8 cellular contexts compared by ENCODE assay signal in genomic region chr1:1040004-1040991, GRCh38. TPM values are rescaled to one million over a fixed set of nuclear protein-coding genes. Genes with fewer than 3 reads are reported as not detected.
DNase-seq lines count a peak whose midpoint lies in the region; ATAC-seq and TF ChIP-seq lines count a peak whose summit lies in the region.

No MANE protein-coding gene starts in this region.

- ATAC-seq in Panc1 = peak; percentile 87
- peak; percentile 79 for ATAC-seq in omental fat pad (ENCODE audit: low FRiP score)

- H3K36me3 ChIP-seq in Caco-2 (ENCODE audit: control insufficient read depth, insufficient read depth, low read length) = no peaks in the 10 kb centered on the region; the same call in none of the 2 replicates
- H3K36me3 ChIP-seq in Panc1 (ENCODE audit: control insufficient read depth, insufficient read depth, low read length) = no peaks in the 10 kb centered on the region
- H3K36me3 ChIP-seq in suprapubic skin = peaks cover 22% of the 10 kb centered on the region

- H3K4me3 Mint-ChIP-seq in Caco-2 (ENCODE audit: unreplicated experiment) (no peak overlapping the region), HFFc6 (peak overlapping the region; percentile 20)

- H3K4me3 ChIP-seq in Caco-2 (ENCODE audit: low read depth, low read length) = no peak overlapping the region
- peak overlapping the region; percentile 21 to 37 for H3K4me3 ChIP-seq in Panc1 (ENCODE audit: low read depth in 2 of 2, low read length in 2 of 2)
- H3K4me3 ChIP-seq in fibroblast of villous mesenchyme (ENCODE audit: low read depth, low read length) = peak overlapping the region; percentile 49
- peak overlapping the region; percentile 48 for H3K4me3 ChIP-seq in suprapubic skin

- no peak overlapping the region for H3K27ac ChIP-seq in Panc1 (ENCODE audit: low read length)
- H3K27ac ChIP-seq in suprapubic skin = no peak overlapping the region

- no peak for TF ChIP-seq EP300 in suprapubic skin (IDR thresholded peaks at IDR 0.05)

- H3K27ac Mint-ChIP-seq in Caco-2 (ENCODE audit: unreplicated experiment) = peak overlapping the region; percentile 53
- no peak overlapping the region for H3K27ac Mint-ChIP-seq in HFFc6

- 20% methylated on average over 4 of the region's 99 CpGs for WGBS in suprapubic skin

- intact Hi-C loops in Caco-2 (cut with micrococcal nuclease; ENCODE audit: unreplicated experiment) (no loop called here), Panc1 (cut with micrococcal nuclease; ENCODE audit: unreplicated experiment) (no loop called here)

- H3K27me3 ChIP-seq in Caco-2 (replicated peaks; ENCODE audit: control insufficient read depth, insufficient read depth, low read length) = no peaks in the 10 kb centered on the region
- H3K27me3 ChIP-seq in Panc1 (ENCODE audit: control insufficient read depth, insufficient read depth, low read length) = no peaks in the 10 kb centered on the region
- peaks cover 26% of the 10 kb centered on the region for H3K27me3 ChIP-seq in suprapubic skin

- POLR2A ChIA-PET in Caco-2 (lab: Charles Lee) = no interaction called here
- POLR2A ChIA-PET in Panc1 (lab: Charles Lee) = no interaction called here

- H3K4me1 ChIP-seq in Caco-2 = peaks cover 18% of the 10 kb centered on the region
- H3K4me1 ChIP-seq in Panc1 (ENCODE audit: control insufficient read depth, insufficient read depth, low read length) = peaks cover 8% of the 10 kb centered on the region; the same call in 1 of the 2 replicates
- peaks cover 36% of the 10 kb centered on the region for H3K4me1 ChIP-seq in suprapubic skin

- CTCF ChIA-PET in Caco-2 (lab: Charles Lee) = no interaction called here
- CTCF ChIA-PET in Panc1 (lab: Charles Lee) = interaction anchor here (0.5 to 0.6 kb wide), 2 partner anchors 39 to 84 kb away, joined by 3 to 7 read pairs; no protein-coding TSS in a partner anchor

- DNase-seq in Caco-2 (no peak), HFFc6 (peak; percentile 89), Panc1 (ENCODE audit: low read depth, low spot score) (no peak), activated gamma-delta T cell treated with Interleukin-2 at 50 U/mL for 16 hours (peak; percentile 75), fibroblast of villous mesenchyme (ENCODE audit: low read depth) (peak; percentile 89), omental fat pad (ENCODE audit: low spot score) (peak; percentile 39), suprapubic skin (ENCODE audit: low spot score in 2 of 2) (no peak), DMS114 treated with DMSO at 0.1 percent for 48 hours (lab: John Stamatoyannopoulos, UW; ENCODE audit: unreplicated experiment) (no peak)

- no peaks in the 10 kb centered on the region for H3K27me3 Mint-ChIP-seq in Caco-2 (ENCODE audit: insufficient read depth, unreplicated experiment)
- H3K27me3 Mint-ChIP-seq in HFFc6 (ENCODE audit: insufficient read depth) = peaks cover 7% of the 10 kb centered on the region

- no peak for TF ChIP-seq CTCF in Caco-2 (IDR thresholded peaks at IDR 0.05; ENCODE audit: insufficient read depth in 1 of 2, low read depth in 1 of 2, low read length in 1 of 2, severe bottlenecking in 1 of 2, unreplicated experiment in 1 of 2)
- TF ChIP-seq CTCF in HFFc6 (IDR thresholded peaks at IDR 0.05) = peak; percentile 27; the same call in 1 of the 2 replicates
- TF ChIP-seq CTCF in Panc1 (IDR thresholded peaks at IDR 0.05) = no peak
- TF ChIP-seq CTCF in fibroblast of villous mesenchyme (IDR thresholded peaks at IDR 0.05; ENCODE audit: insufficient read depth, low read depth, low read length) = peak; percentile 18
- no peak for TF ChIP-seq CTCF in omental fat pad (IDR thresholded peaks at IDR 0.05)
- no peak for TF ChIP-seq CTCF in suprapubic skin (IDR thresholded peaks at IDR 0.05)

- BruUV-seq in Caco-2 (replicated peaks; lab: Mats Ljungman, UMichigan) (no TSS peak), Panc1 (replicated peaks; lab: Mats Ljungman, UMichigan) (no TSS peak)

- no peaks in the 10 kb centered on the region for H3K4me1 Mint-ChIP-seq in Caco-2 (ENCODE audit: low read depth, unreplicated experiment)
- H3K4me1 Mint-ChIP-seq in HFFc6 (ENCODE audit: low read depth) = no peaks in the 10 kb centered on the region; the same call in 1 of the 2 replicates

- no peaks in the 10 kb centered on the region for H3K9me3 Mint-ChIP-seq in Caco-2 (ENCODE audit: unreplicated experiment)
- H3K9me3 Mint-ChIP-seq in HFFc6 = no peaks in the 10 kb centered on the region

- H3K36me3 Mint-ChIP-seq in Caco-2 (ENCODE audit: insufficient read depth, unreplicated experiment) (peaks cover 38% of the 10 kb centered on the region), HFFc6 (ENCODE audit: low read depth) (peaks cover 11% of the 10 kb centered on the region)

- in situ Hi-C loops in Panc1 (cut with HindIII; ENCODE audit: low pct_unique_long_range_greater_than_20kb, low sequenced_read_pairs) = no loop called here

- TF ChIP-seq POLR2A in suprapubic skin (IDR thresholded peaks at IDR 0.05) = no peak

- H3K9me3 ChIP-seq in Caco-2 (no peaks in the 10 kb centered on the region), Panc1 (ENCODE audit: control insufficient read depth, insufficient read depth, low read depth, low read length) (no peaks in the 10 kb centered on the region), suprapubic skin (no peaks in the 10 kb centered on the region)

RNA-seq across cellular contexts. Expression of gene AGRN, which starts 20.4 kb away (rescaled TPM):
- 176 and 188 TPM in 2 replicates for total RNA-seq in Caco-2 (2022)
- total RNA-seq in HFFc6 (2021; fragmentation: NEBNext Ultra II Directional; extraction: Animal tissue kit (Norgen Biotek cat#: 25700)) = 100 to 1,000 TPM; 131 to 164 (median 140) TPM
- 153 TPM for total RNA-seq in Panc1 (2021; ENCODE audit: unreplicated experiment)
- polyA plus RNA-seq in Panc1 (2012; ENCODE audit: insufficient read length) = 160 TPM
- total RNA-seq in fibroblast of villous mesenchyme = 77.0 and 95.9 TPM in 2 replicates
- 10 to 100 TPM; 17.2 to 42.3 (median 22.6) TPM for total RNA-seq in omental fat pad
- 10 to 100 TPM; 50.6 to 84.8 (median 71.1) TPM for total RNA-seq in suprapubic skin

RNA-seq across cellular contexts. Expression of gene ISG15, which starts 27.0 kb away (rescaled TPM):
- total RNA-seq in Caco-2 (2022) (55.5 and 63.1 TPM in 2 replicates), Panc1 (2021; ENCODE audit: unreplicated experiment) (102 TPM), fibroblast of villous mesenchyme (132 and 137 TPM in 2 replicates), omental fat pad (10 to 100 TPM; 27.7 to 84.3 (median 32.6) TPM), suprapubic skin (10 to 100 TPM in 1 of 4 donors, 1 to 10 TPM in 3; 5.4 to 10.1 (median 7.9) TPM)
- 10 to 100 TPM; 38.4 to 89.1 (median 42.1) TPM for total RNA-seq in HFFc6 (2021; fragmentation: NEBNext Ultra II Directional; extraction: Animal tissue kit (Norgen Biotek cat#: 25700))
- 82.4 TPM for polyA plus RNA-seq in Panc1 (2012; ENCODE audit: insufficient read length)

RNA-seq across cellular contexts. Expression of gene RNF223, which starts 33.8 kb away (rescaled TPM):
- total RNA-seq in Caco-2 (2022) (0.56 and 0.57 TPM in 2 replicates), Panc1 (2021; ENCODE audit: unreplicated experiment) (0.08 TPM), fibroblast of villous mesenchyme (not detected in 2 replicates), omental fat pad (not detected), suprapubic skin (1 to 10 TPM; 1.8 to 4.9 (median 4.8) TPM)
- not detected for total RNA-seq in HFFc6 (2021; fragmentation: NEBNext Ultra II Directional; extraction: Animal tissue kit (Norgen Biotek cat#: 25700))
- not detected for polyA plus RNA-seq in Panc1 (2012; ENCODE audit: insufficient read length)

RNA-seq across cellular contexts. Expression of gene HES4, which starts 40.4 kb away (rescaled TPM):
- total RNA-seq in Caco-2 (2022) = 45.5 and 53.8 TPM in 2 replicates
- total RNA-seq in HFFc6 (2021; fragmentation: NEBNext Ultra II Directional; extraction: Animal tissue kit (Norgen Biotek cat#: 25700)) = 10 to 100 TPM; 14.1 to 17.4 (median 15.6) TPM
- 74.2 TPM for total RNA-seq in Panc1 (2021; ENCODE audit: unreplicated experiment)
- polyA plus RNA-seq in Panc1 (2012; ENCODE audit: insufficient read length) = 67.0 TPM
- total RNA-seq in fibroblast of villous mesenchyme = 2.2 and 8.1 TPM in 2 replicates
- 10 to 100 TPM; 17.8 to 30.0 (median 22.6) TPM for total RNA-seq in omental fat pad
- 10 to 100 TPM; 12.7 to 34.8 (median 31.6) TPM for total RNA-seq in suprapubic skin

RNA-seq across cellular contexts. Expression of gene PERM1, which starts 58.4 kb away (rescaled TPM):
- total RNA-seq in Caco-2 (2022) = 0.18 and 0.65 TPM in 2 replicates
- under 1 TPM in 2 of 6 experiments, not detected in 4; 0.17 to 0.18 TPM for total RNA-seq in HFFc6 (2021; fragmentation: NEBNext Ultra II Directional; extraction: Animal tissue kit (Norgen Biotek cat#: 25700))
- 1.5 TPM for total RNA-seq in Panc1 (2021; ENCODE audit: unreplicated experiment)
- 4.7 TPM for polyA plus RNA-seq in Panc1 (2012; ENCODE audit: insufficient read length)
- under 0.01 and 0.43 TPM in 2 replicates for total RNA-seq in fibroblast of villous mesenchyme
- 1 to 10 TPM in 1 of 4 donors, under 1 TPM in 1, not detected in 2; 0.36 to 1.4 TPM for total RNA-seq in omental fat pad
- total RNA-seq in suprapubic skin = under 1 TPM; 0.24 to 0.93 (median 0.44) TPM

Comparison
In these comparisons a context has a peak if more than half of its experiments do, and no peak if none do; other contexts are left out.
1. DNase-seq: peak in HFFc6 (single experiment), activated gamma-delta T cell treated with Interleukin-2 at 50 U/mL for 16 hours (single experiment), fibroblast of villous mesenchyme (single experiment) and omental fat pad (single experiment); none in Caco-2 (0 of 2), Panc1 (single experiment), suprapubic skin (0 of 2) and DMS114 treated with DMSO at 0.1 percent for 48 hours (single experiment).
2. CTCF ChIP-seq: peak in HFFc6 (single experiment) and fibroblast of villous mesenchyme (single experiment); none in Caco-2 (0 of 2), Panc1 (single experiment), omental fat pad (0 of 3) and suprapubic skin (0 of 2).